1 cellular context compared by ENCODE assay signal in genomic region chr5:61406497-61406896, GRCh38.
TF ChIP-seq lines count a peak whose summit lies in the region.

No MANE protein-coding gene starts in this region.

TF ChIP-seq in HEK293, 187 proteins besides CTCF, POLR2A, EP300 and RAD21 (continued from another document):
- TF ChIP-seq, protein P1, sequence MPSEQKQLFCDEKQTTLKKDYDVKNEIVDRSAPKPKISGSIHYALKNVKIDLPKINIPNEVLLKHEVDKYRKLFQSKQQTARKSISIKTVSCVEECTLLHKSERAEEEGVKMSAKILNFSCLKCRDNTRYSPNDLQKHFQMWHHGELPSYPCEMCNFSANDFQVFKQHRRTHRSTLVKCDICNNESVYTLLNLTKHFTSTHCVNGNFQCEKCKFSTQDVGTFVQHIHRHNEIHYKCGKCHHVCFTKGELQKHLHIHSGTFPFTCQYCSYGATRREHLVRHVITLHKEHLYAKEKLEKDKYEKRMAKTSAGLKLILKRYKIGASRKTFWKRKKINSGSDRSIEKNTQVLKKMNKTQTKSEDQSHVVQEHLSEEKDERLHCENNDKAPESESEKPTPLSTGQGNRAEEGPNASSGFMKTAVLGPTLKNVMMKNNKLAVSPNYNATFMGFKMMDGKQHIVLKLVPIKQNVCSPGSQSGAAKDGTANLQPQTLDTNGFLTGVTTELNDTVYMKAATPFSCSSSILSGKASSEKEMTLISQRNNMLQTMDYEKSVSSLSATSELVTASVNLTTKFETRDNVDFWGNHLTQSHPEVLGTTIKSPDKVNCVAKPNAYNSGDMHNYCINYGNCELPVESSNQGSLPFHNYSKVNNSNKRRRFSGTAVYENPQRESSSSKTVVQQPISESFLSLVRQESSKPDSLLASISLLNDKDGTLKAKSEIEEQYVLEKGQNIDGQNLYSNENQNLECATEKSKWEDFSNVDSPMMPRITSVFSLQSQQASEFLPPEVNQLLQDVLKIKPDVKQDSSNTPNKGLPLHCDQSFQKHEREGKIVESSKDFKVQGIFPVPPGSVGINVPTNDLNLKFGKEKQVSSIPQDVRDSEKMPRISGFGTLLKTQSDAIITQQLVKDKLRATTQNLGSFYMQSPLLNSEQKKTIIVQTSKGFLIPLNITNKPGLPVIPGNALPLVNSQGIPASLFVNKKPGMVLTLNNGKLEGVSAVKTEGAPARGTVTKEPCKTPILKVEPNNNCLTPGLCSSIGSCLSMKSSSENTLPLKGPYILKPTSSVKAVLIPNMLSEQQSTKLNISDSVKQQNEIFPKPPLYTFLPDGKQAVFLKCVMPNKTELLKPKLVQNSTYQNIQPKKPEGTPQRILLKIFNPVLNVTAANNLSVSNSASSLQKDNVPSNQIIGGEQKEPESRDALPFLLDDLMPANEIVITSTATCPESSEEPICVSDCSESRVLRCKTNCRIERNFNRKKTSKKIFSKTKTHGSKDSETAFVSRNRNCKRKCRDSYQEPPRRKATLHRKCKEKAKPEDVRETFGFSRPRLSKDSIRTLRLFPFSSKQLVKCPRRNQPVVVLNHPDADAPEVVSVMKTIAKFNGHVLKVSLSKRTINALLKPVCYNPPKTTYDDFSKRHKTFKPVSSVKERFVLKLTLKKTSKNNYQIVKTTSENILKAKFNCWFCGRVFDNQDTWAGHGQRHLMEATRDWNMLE (tag by site-specific recombination; conservative IDR thresholded peaks at IDR 0.05; ENCODE audit: low read depth) = peak; percentile 73
TF ChIP-seq in HEK293: peak in this region for 14; not testable (repeated sequence) for 173.
